8 cellular contexts compared by ENCODE assay signal in the genomic region with DNA sequence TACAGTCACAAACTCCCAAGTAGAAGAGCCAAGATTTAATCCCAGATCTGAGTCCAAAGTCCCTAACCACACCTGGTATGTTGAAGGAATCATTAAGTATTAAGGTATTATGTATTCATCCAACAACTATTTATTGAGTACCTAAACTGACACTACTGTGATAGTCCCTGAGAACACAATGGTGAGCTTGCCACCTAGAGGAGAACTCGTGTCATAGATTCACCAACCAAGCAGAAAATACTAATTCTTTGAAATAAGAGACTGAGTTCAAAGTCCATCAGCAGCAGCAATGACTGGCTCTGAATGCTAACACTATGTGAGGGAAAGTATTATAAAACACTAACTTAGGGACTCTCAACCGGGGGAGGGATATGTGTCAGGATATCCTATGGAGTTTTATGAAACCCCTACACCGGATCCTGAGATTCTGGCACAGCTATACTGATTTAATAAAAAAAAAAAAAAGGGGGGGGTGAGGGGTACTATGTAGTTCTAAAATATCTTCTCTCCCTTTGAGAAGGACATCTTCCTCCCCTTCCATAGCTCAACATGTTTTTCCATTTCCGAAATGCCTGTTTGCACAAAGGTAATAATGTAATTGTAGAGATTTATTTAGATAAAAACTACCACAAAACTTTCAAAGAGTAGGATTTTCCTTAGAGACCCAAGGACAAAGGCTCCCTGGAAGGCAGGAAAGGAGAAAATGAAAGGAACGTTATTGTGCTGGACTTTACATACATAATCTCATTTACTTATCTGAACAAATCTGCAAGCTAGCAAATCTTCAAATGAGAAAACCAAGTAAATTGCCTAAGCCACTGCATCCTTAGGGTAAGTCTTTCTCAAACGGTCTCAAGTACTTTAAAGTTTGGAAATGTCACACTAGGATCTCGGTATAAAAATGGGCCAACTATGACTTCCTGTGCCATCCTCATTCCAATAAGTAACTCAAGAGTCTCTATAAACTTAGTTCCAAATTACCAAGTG. TPM values are rescaled to one million over a fixed set of nuclear protein-coding genes. Genes with fewer than 3 reads are reported as not detected.
DNase-seq lines count a peak whose midpoint lies in the region; ATAC-seq and TF ChIP-seq lines count a peak whose summit lies in the region.

No MANE protein-coding gene starts in this region.

- ATAC-seq in GM21390 (IDR thresholded peaks at IDR 0.05; ENCODE audit: unreplicated experiment) = peak; percentile 36
- ATAC-seq in mucosa of descending colon = peak; percentile 70

- H3K4me3 ChIP-seq in duodenal mucosa (ENCODE audit: low read depth in 1 of 2, low read length in 2 of 2) (peak overlapping the region; percentile 92 to 97), mucosa of descending colon (no peak overlapping the region)

- H3K4me1 ChIP-seq in duodenal mucosa (ENCODE audit: control insufficient read depth in 1 of 2, insufficient read depth in 2 of 2, low read length in 2 of 2) (peaks cover 42 to 55% of the 10 kb centered on the region in 2 donors), mucosa of descending colon (ENCODE audit: low read depth) (peaks cover 56% of the 10 kb centered on the region)

- peak; percentile 48 for TF ChIP-seq CTCF in mucosa of descending colon (IDR thresholded peaks at IDR 0.05)

- H3K36me3 ChIP-seq in duodenal mucosa (ENCODE audit: control insufficient read depth in 1 of 2, insufficient read depth in 2 of 2, low read length in 2 of 2) (peaks cover 0 to 3% of the 10 kb centered on the region in 2 donors), mucosa of descending colon (ENCODE audit: low read depth) (no peaks in the 10 kb centered on the region)

- H3K9ac ChIP-seq in duodenal mucosa (ENCODE audit: low read depth in 1 of 2, low read length in 2 of 2) = peak overlapping the region; percentile 97 to 99

- no peaks in the 10 kb centered on the region for H3K27me3 ChIP-seq in duodenal mucosa (ENCODE audit: control insufficient read depth in 1 of 2, insufficient read depth in 2 of 2, low read length in 2 of 2)

- intact Hi-C loops in mucosa of descending colon (cut with DNase I, micrococcal nuclease) = no loop called here

- DNase-seq in NCI-H2171 treated with DMSO at 0.1 percent for 48 hours (lab: John Stamatoyannopoulos, UW) (peak; percentile 36), NCI-H2171 (lab: John Stamatoyannopoulos, UW) (no peak), LHCN-M2 (ENCODE audit: low read depth) (peak; percentile 66), SKM-1 treated with dmso at 0.1 percent for 144 hours (lab: John Stamatoyannopoulos, UW; ENCODE audit: unreplicated experiment) (peak; percentile 51), mucosa of descending colon (peak in 1 of 3 donors; percentile 54), OCI-M2 (lab: John Stamatoyannopoulos, UW; ENCODE audit: unreplicated experiment) (no peak)

- H3K9me3 ChIP-seq in duodenal mucosa (ENCODE audit: control insufficient read depth in 1 of 2, low read length in 2 of 2) = no peaks in the 10 kb centered on the region
- H3K9me3 ChIP-seq in mucosa of descending colon = no peaks in the 10 kb centered on the region

- H3K27ac ChIP-seq in duodenal mucosa (ENCODE audit: low read depth, low read length) = peak overlapping the region; percentile 90

RNA-seq across cellular contexts. Expression of a gene that starts 1.5 kb away (rescaled TPM):
- total RNA-seq in LHCN-M2 (2014; rRNA removed) (129 and 137 TPM in 2 replicates), mucosa of descending colon (100 to 1,000 TPM; 183 to 206 (median 193) TPM)
- polyA plus RNA-seq in LHCN-M2 (2012) = 66.7 TPM

RNA-seq across cellular contexts. Expression of a gene that starts 17.2 kb away (rescaled TPM):
- total RNA-seq in LHCN-M2 (2014; rRNA removed) (not detected in 2 replicates), mucosa of descending colon (not detected)
- polyA plus RNA-seq in LHCN-M2 (2012) = not detected

RNA-seq across cellular contexts. Expression of a gene that starts 56.6 kb away (rescaled TPM):
- total RNA-seq in LHCN-M2 (2014; rRNA removed) = 107 and 117 TPM in 2 replicates
- 99.1 TPM for polyA plus RNA-seq in LHCN-M2 (2012)
- total RNA-seq in mucosa of descending colon = 10 to 100 TPM; 39.5 to 47.9 (median 47.6) TPM

Comparison
In these comparisons a context has a peak if more than half of its experiments do, and no peak if none do; other contexts are left out.
1. DNase-seq: peak in NCI-H2171 treated with DMSO at 0.1 percent for 48 hours (single experiment), LHCN-M2 (single experiment) and SKM-1 treated with dmso at 0.1 percent for 144 hours (single experiment); none in NCI-H2171 (single experiment) and OCI-M2 (single experiment).